30 cellular contexts compared by ENCODE assay signal in the genomic region with DNA sequence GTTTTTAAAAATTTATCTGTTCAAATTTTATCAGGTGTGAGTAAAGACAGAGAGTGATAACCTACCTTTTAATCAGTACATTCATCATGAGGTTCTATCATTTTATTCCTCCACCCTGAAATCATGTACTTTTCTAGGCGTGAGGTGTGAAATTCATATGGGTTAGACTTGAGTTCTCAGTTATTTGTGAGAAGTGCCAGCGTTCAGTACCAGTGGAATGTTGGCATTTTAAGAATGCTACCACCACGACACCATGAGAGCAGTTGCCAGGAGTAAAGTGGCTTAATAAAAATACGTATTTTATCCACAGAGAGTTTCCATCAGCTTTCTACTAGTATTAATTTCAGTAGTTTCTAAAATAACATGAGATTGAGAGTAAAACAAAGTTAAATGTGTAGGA.
DNase-seq lines count a peak whose midpoint lies in the region; TF ChIP-seq lines count a peak whose summit lies in the region.
"Had no signal": no experiment of that assay in that cellular context is flagged by ENCODE, and none has a peak within 500 bp of the region (broad histone marks: within the 10 kb centered on the region; RNA-seq: fewer than 3 reads in every experiment).

No MANE protein-coding gene starts in this region.

- peak; percentile 43 for DNase-seq in Daoy (ENCODE audit: low read depth)
- peak; percentile 7 for DNase-seq in M059J (ENCODE audit: low read depth)
- DNase-seq in choroid plexus epithelial cell (ENCODE audit: low read depth) = peak; percentile 36
- no peak for DNase-seq in osteoblast (ENCODE audit: insufficient read length, low spot score, missing footprints)
- no peak for DNase-seq in AG08396 (ENCODE audit: low spot score)
- DNase-seq in GM19240 (ENCODE audit: insufficient read length, low spot score) = no peak
- no peak for DNase-seq in erythroblast (lab: John Stamatoyannopoulos, UW)
- DNase-seq in mesenteric fat pad (ENCODE audit: low spot score) = no peak
- DNase-seq: activated CD4-positive, alpha-beta memory T cell treated with anti-CD3 and anti-CD28 coated beads, Interleukin-2, amount 10 ng/mL, durations not matched to agents 7 days and 5 days; activated CD4-positive, alpha-beta T cell treated with anti-CD3 and anti-CD28 coated beads for 1 hour; activated CD8-positive, alpha-beta memory T cell treated with anti-CD3 and anti-CD28 coated beads, Interleukin-2, amount 50 U/mL, for 4 hours; activated naive CD4-positive, alpha-beta T cell; activated naive CD8-positive, alpha-beta T cell treated with anti-CD3 and anti-CD28 coated beads, Interleukin-2, amount 50 U/mL, for 24 hours; BE2C; CD8-positive, alpha-beta T cell; DMS53; immature natural killer cell; left colon; MG63; NCI-H1417; NCI-H2029 treated with DMSO at 0.1 percent for 48 hours; NCI-H524 treated with DMSO at 0.1 percent for 48 hours; spleen; stimulated activated CD8-positive, alpha-beta memory T cell treated with anti-CD3 and anti-CD28 coated beads, Interleukin-4, amount 100 ng/mL, for 48 hours; stimulated activated naive CD8-positive, alpha-beta T cell treated with anti-CD3 and anti-CD28 coated beads, Interleukin-15, amount 100 ng/mL, for 72 hours; T-helper 2 cell had no signal

- H4K20me1 ChIP-seq in osteoblast (ENCODE audit: insufficient read depth, low read length) = no peaks in the 10 kb centered on the region

- no peaks in the 10 kb centered on the region for H3K79me2 ChIP-seq in osteoblast (ENCODE audit: insufficient read depth, low read length)
- H3K79me2 ChIP-seq: parathyroid adenoma had no signal

- H3K9me3 ChIP-seq in osteoblast (ENCODE audit: low read depth, low read length) = no peaks in the 10 kb centered on the region
- H3K9me3 ChIP-seq: BE2C, MG63, right atrium auricular region, thoracic aorta had no signal

- H3K36me3 ChIP-seq in osteoblast (ENCODE audit: insufficient read depth, low read length) = no peaks in the 10 kb centered on the region
- H3K36me3 ChIP-seq: BE2C, MG63, right atrium auricular region, spleen, thoracic aorta had no signal

- H3K27me3 ChIP-seq in osteoblast (ENCODE audit: insufficient read depth, low read length) = no peaks in the 10 kb centered on the region
- H3K27me3 ChIP-seq: MG63, right atrium auricular region, spleen had no signal

- H3K4me2 ChIP-seq in osteoblast (ENCODE audit: insufficient read depth, low read length) = peak overlapping the region; percentile 74

- TF ChIP-seq CTCF in choroid plexus epithelial cell (conservative IDR thresholded peaks at IDR 0.05; ENCODE audit: low read depth, low read length) (no peak), osteoblast (IDR thresholded peaks at IDR 0.05; ENCODE audit: extremely low read depth, low read depth, low read length) (no peak)

- H3K27ac ChIP-seq in osteoblast (ENCODE audit: low read depth, low read length) = peak overlapping the region; percentile 82
- H3K27ac ChIP-seq: parathyroid adenoma, spleen, thoracic aorta had no signal

- TF ChIP-seq POLR2A in erythroblast (IDR thresholded peaks at IDR 0.05; ENCODE audit: low read length) = no peak

- H2AFZ ChIP-seq in osteoblast (ENCODE audit: low read length) = peak overlapping the region; percentile 61
- H2AFZ ChIP-seq: parathyroid adenoma had no signal

- H3K4me3 ChIP-seq in choroid plexus epithelial cell (ENCODE audit: low read depth, low read length) (no peak overlapping the region), osteoblast (ENCODE audit: insufficient read depth, low read length) (no peak overlapping the region)
- H3K4me3 ChIP-seq: K562, MG63, right atrium auricular region, spleen, thoracic aorta had no signal

- H3K4me1 ChIP-seq in osteoblast (ENCODE audit: insufficient read depth, low read length) = peaks cover 21% of the 10 kb centered on the region
- H3K4me1 ChIP-seq: BE2C, parathyroid adenoma, right atrium auricular region, spleen had no signal

Comparison
In these comparisons a context has a peak if more than half of its experiments do, and no peak if none do; other contexts are left out.
1. DNase-seq: peak in Daoy (single experiment), M059J (single experiment) and choroid plexus epithelial cell (single experiment); none in osteoblast (single experiment), AG08396 (single experiment), GM19240 (single experiment), erythroblast (0 of 2) and mesenteric fat pad (single experiment).